9 cellular contexts compared by ENCODE assay signal in the genomic region with DNA sequence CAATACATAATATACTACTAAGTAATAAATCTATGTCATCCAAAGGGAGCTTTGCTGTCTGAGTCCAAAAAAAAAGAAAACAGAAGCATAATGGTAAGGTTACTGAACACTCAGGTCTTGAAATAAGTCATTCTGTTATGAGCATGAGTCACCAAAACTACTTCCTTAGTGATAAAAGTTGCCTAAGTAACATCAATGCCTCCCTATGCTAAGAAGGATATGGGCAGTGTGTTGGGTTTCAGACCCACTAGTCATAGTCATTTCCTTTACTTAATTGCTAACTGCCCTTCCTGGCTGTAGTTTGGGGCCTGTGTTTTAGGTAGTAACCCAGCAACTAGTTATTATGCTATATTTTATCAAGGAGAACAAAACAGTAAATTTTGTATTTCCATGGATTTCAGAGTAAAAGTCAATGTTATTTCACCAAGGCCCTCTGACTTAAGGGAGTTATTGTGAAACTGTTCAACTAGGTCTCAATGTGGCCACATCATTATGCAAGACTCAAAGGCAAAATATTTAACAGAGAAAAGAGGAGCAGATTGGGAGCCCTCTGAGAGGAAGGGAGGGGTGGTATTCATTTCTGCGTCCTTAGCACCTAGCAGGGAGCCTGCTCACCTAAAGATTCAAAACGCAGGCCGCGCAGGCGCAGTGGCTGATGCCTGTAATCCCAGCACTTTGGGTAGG. TPM values are rescaled to one million over a fixed set of nuclear protein-coding genes. Genes with fewer than 3 reads are reported as not detected.
DNase-seq lines count a peak whose midpoint lies in the region; ATAC-seq, FAIRE-seq and TF ChIP-seq lines count a peak whose summit lies in the region.
"Had no signal": no experiment of that assay in that cellular context is flagged by ENCODE, and none has a peak within 500 bp of the region (broad histone marks: within the 10 kb centered on the region; RNA-seq: fewer than 3 reads in every experiment).

No MANE protein-coding gene starts in this region.

- H3K27me3 Mint-ChIP-seq in activated CD4-positive, alpha-beta T cell treated with anti-CD3 and anti-CD28 coated beads for 36 hours = no peaks in the 10 kb centered on the region

- H3K4me3 ChIP-seq in NB4 (ENCODE audit: low read depth, low read length) (peak overlapping the region; percentile 30), K562 (no peak overlapping the region), HepG2 (replicated peaks in 1 of 3; ENCODE audit: insufficient read depth in 1 of 3, low read depth in 2 of 3, low read length in 3 of 3) (no peak overlapping the region), vagina (no peak overlapping the region)
- H3K4me3 ChIP-seq: BLaER1 had no signal

- H2AFZ ChIP-seq in K562 (ENCODE audit: low read depth, low read length) (peak overlapping the region; percentile 69), HepG2 (ENCODE audit: low read length) (no peak overlapping the region)

- peak; percentile 48 for DNase-seq in activated CD4-positive, alpha-beta T cell treated with anti-CD3 and anti-CD28 coated beads for 36 hours
- DNase-seq in activated CD4-positive, alpha-beta T cell treated with anti-CD3 and anti-CD28 coated beads, Interleukin-2, amount 50 U/mL, for 4 hours = no peak
- peak; percentile 92 for DNase-seq in NB4 (ENCODE audit: low read depth)
- DNase-seq in K562 (ENCODE audit: extremely low read depth in 1 of 4, low spot score in 3 of 4) = peak; percentile 32 to 87 (median 60)
- DNase-seq in HepG2 (ENCODE audit: low spot score) = peak; percentile 47
- DNase-seq in vagina (ENCODE audit: extremely low spot score in 2 of 2) = no peak
- no peak for DNase-seq in NCI-H2171 treated with DMSO at 0.1 percent for 48 hours (lab: John Stamatoyannopoulos, UW)

- H3K27me3 ChIP-seq in K562 (ENCODE audit: control insufficient read depth in 2 of 2, insufficient read depth in 2 of 2, low read length in 2 of 2) (no peaks in the 10 kb centered on the region), HepG2 (ENCODE audit: control insufficient read depth in 1 of 2, insufficient read depth in 2 of 2, low read length in 2 of 2) (no peaks in the 10 kb centered on the region), vagina (no peaks in the 10 kb centered on the region)
- H3K27me3 ChIP-seq: BLaER1 had no signal

- H4K20me1 ChIP-seq in K562 (replicated peaks; ENCODE audit: control insufficient read depth, insufficient read depth, low read length) = no peaks in the 10 kb centered on the region
- no peaks in the 10 kb centered on the region for H4K20me1 ChIP-seq in HepG2 (ENCODE audit: insufficient read depth, low read length)
- H4K20me1 ChIP-seq: BLaER1 had no signal

- H3K4me1 ChIP-seq in K562 (replicated peaks in 1 of 2; ENCODE audit: control insufficient read depth in 2 of 2, insufficient read depth in 2 of 2, low read length in 2 of 2) (peaks cover 5 to 44% of the 10 kb centered on the region in 2 experiments), HepG2 (ENCODE audit: insufficient read depth, low read length) (no peaks in the 10 kb centered on the region), vagina (peaks cover 29% of the 10 kb centered on the region)
- H3K4me1 ChIP-seq: BLaER1 had no signal

- TF ChIP-seq POLR2A in NB4 (IDR thresholded peaks at IDR 0.05; ENCODE audit: extremely low read depth, insufficient read length) (no peak), K562 (conservative IDR thresholded peaks at IDR 0.05) (peak; percentile 49; the same call in 1 of the 2 replicates), HepG2 (IDR thresholded peaks at IDR 0.05; ENCODE audit: insufficient read depth in 1 of 2, low read depth in 2 of 2, low read length in 2 of 2) (no peak), vagina (IDR thresholded peaks at IDR 0.05) (no peak)

- H3K36me3 ChIP-seq in K562 (ENCODE audit: control insufficient read depth, insufficient read depth, low read length) (no peaks in the 10 kb centered on the region), HepG2 (replicated peaks in 1 of 2; ENCODE audit: control insufficient read depth in 1 of 2, insufficient read depth in 2 of 2, low read length in 2 of 2) (no peaks in the 10 kb centered on the region), vagina (no peaks in the 10 kb centered on the region)
- H3K36me3 ChIP-seq: BLaER1 had no signal

- peaks cover 39% of the 10 kb centered on the region for H3K4me1 Mint-ChIP-seq in activated CD4-positive, alpha-beta T cell treated with anti-CD3 and anti-CD28 coated beads for 36 hours

- H3K36me3 Mint-ChIP-seq in activated CD4-positive, alpha-beta T cell treated with anti-CD3 and anti-CD28 coated beads for 36 hours (ENCODE audit: low read depth) = peaks cover 1% of the 10 kb centered on the region

- BruUV-seq in K562 (replicated peaks; lab: Mats Ljungman, UMichigan) (TSS peak; percentile 84), HepG2 (replicated peaks; lab: Mats Ljungman, UMichigan) (no TSS peak)

- peak; percentile 96 for ATAC-seq in activated CD4-positive, alpha-beta T cell treated with anti-CD3 and anti-CD28 coated beads for 36 hours
- ATAC-seq in HG02571 (IDR thresholded peaks at IDR 0.05; ENCODE audit: unreplicated experiment) = peak; percentile 99
- ATAC-seq in K562 = peak; percentile 89
- ATAC-seq in HepG2 = no peak

- no peak for TF ChIP-seq RAD21 in K562 (CRISPR knock-in tag; conservative IDR thresholded peaks at IDR 0.05 in 1 of 2, IDR thresholded peaks at IDR 0.05 in 1 of 2)
- TF ChIP-seq RAD21 in HepG2 (CRISPR knock-in tag; IDR thresholded peaks at IDR 0.05) = no peak

- in situ Hi-C loops in K562 (cut with MboI) (no loop called here), HepG2 (cut with HindIII; ENCODE audit: extremely low pct_ligation_motif_present, low pct_unique_long_range_greater_than_20kb) (no loop called here)

- peak overlapping the region; percentile 85 for H3K27ac Mint-ChIP-seq in activated CD4-positive, alpha-beta T cell treated with anti-CD3 and anti-CD28 coated beads for 36 hours

- H3K9me3 Mint-ChIP-seq in activated CD4-positive, alpha-beta T cell treated with anti-CD3 and anti-CD28 coated beads for 36 hours (ENCODE audit: low read depth) = no peaks in the 10 kb centered on the region

- CTCF ChIA-PET in activated CD4-positive, alpha-beta T cell treated with anti-CD3 and anti-CD28 coated beads for 36 hours (lab: Charles Lee) = interaction anchor here (0.7 to 2.0 kb wide), 6 partner anchors 10 to 374 kb away, joined by 3 to 18 read pairs (median 4); a partner anchor contains a TSS
- CTCF ChIA-PET in K562 (lab: Yijun Ruan, JAX; ENCODE audit: low intra/inter-chr PET ratio) (no interaction called here), HepG2 (lab: Yijun Ruan, JAX; ENCODE audit: low intra/inter-chr PET ratio, low total read pairs) (no interaction called here)

- H3K4me2 ChIP-seq in K562 (ENCODE audit: insufficient read depth, low read length) (peak overlapping the region; percentile 5), HepG2 (ENCODE audit: low read depth, low read length) (no peak overlapping the region)
- H3K4me2 ChIP-seq: BLaER1 had no signal

- 69% methylated on average over 5 of the region's 5 CpGs for WGBS in K562 (ENCODE audit: insufficient coverage, low coverage, missing lambda C conversion rate)
- 71% methylated on average over 5 of the region's 5 CpGs for WGBS in HepG2 (ENCODE audit: low lambda C conversion rate)

- FAIRE-seq in K562 (lab: Jason Lieb, UNC) (peak; percentile 79), HepG2 (lab: Jason Lieb, UNC) (no peak)

- H3K9me1 ChIP-seq in K562 (ENCODE audit: control insufficient read depth, insufficient read depth, low read length) = no peaks in the 10 kb centered on the region

- H3K9me3 ChIP-seq in K562 (replicated peaks; ENCODE audit: control insufficient read depth, insufficient read depth, low read depth, low read length) (no peaks in the 10 kb centered on the region), HepG2 (ENCODE audit: low read length) (no peaks in the 10 kb centered on the region), vagina (no peaks in the 10 kb centered on the region)
- H3K9me3 ChIP-seq: BLaER1 had no signal

- H3K79me2 ChIP-seq in K562 (ENCODE audit: control insufficient read depth, insufficient read depth, low read length) (0 out of 3 replicates have a peak, but pooled peaks cover 2% of the 10 kb centered on the region), HepG2 (ENCODE audit: insufficient read depth, low read length) (no peaks in the 10 kb centered on the region)

- H3K9ac ChIP-seq in K562 (ENCODE audit: insufficient read depth in 1 of 2, low read depth in 2 of 2, low read length in 2 of 2) (peak overlapping the region; percentile 50 to 60; a peak in 3 of 4 replicates), HepG2 (ENCODE audit: insufficient read depth, low read depth, low read length) (no peak overlapping the region)
- H3K9ac ChIP-seq: BLaER1 had no signal

- no peak overlapping the region for H3K4me3 Mint-ChIP-seq in activated CD4-positive, alpha-beta T cell treated with anti-CD3 and anti-CD28 coated beads for 36 hours

- intact Hi-C loops in activated CD4-positive, alpha-beta T cell treated with anti-CD3 and anti-CD28 coated beads for 36 hours (cut with DNase I, micrococcal nuclease) = loop anchor here (1.0 kb wide), 6 partner anchors 10 to 213 kb away; a partner anchor contains a TSS
- intact Hi-C loops in K562 (cut with micrococcal nuclease) = loop anchor here (1.0 kb wide), 1 partner anchor 12 kb away; a partner anchor contains a TSS
- intact Hi-C loops in HepG2 (cut with micrococcal nuclease; ENCODE audit: unreplicated experiment) = no loop called here
- intact Hi-C loops in vagina (cut with DNase I) = no loop called here

- H3K27ac ChIP-seq in K562 (ENCODE audit: extremely low read depth, low read depth, low read length) (peak overlapping the region; percentile 88), HepG2 (ENCODE audit: extremely low read length, insufficient read depth, low read length) (no peak overlapping the region), vagina (peak overlapping the region; percentile 80)
- H3K27ac ChIP-seq: BLaER1 had no signal

- TF ChIP-seq EP300 in K562 (IDR thresholded peaks at IDR 0.05; ENCODE audit: low read length) (peak; percentile 95), HepG2 (IDR thresholded peaks at IDR 0.05; ENCODE audit: low read depth in 2 of 2, low read length in 2 of 2) (no peak), HepG2 (CRISPR knock-in tag; IDR thresholded peaks at IDR 0.05; ENCODE audit: borderline replicate concordance) (no peak)

- TF ChIP-seq CTCF in NB4 (IDR thresholded peaks at IDR 0.05; ENCODE audit: low read depth, low read length) = no peak
- peak in 1 of 3 experiments; percentile 7; a peak in 1 of 6 replicates for TF ChIP-seq CTCF in K562 (IDR thresholded peaks at IDR 0.05 in 2 of 3, conservative IDR thresholded peaks at IDR 0.05 in 1 of 3; ENCODE audit: insufficient read depth in 2 of 3, low read depth in 1 of 3, low read length in 3 of 3)
- TF ChIP-seq CTCF in HepG2 (CRISPR knock-in tag; IDR thresholded peaks at IDR 0.05) = no peak
- no peak for TF ChIP-seq CTCF in vagina (IDR thresholded peaks at IDR 0.05)

- POLR2A ChIA-PET in activated CD4-positive, alpha-beta T cell treated with anti-CD3 and anti-CD28 coated beads for 36 hours (lab: Charles Lee) = interaction anchor here (1.0 to 1.2 kb wide), 3 partner anchors 11 to 399 kb away, joined by 3 to 4 read pairs (median 3); a partner anchor contains a TSS
- POLR2A ChIA-PET in K562 (lab: Yijun Ruan, JAX) = interaction anchor here (1.2 to 2.0 kb wide), 4 partner anchors 10 to 19 kb away, joined by 4 to 8 read pairs (median 5); a partner anchor contains a TSS
- POLR2A ChIA-PET in HepG2 (lab: Yijun Ruan, JAX) = no interaction called here

RNA-seq across cellular contexts. Expression of a gene that starts 11.7 kb away (rescaled TPM):
- 100 to 1,000 TPM; 334 to 396 TPM for total RNA-seq in activated CD4-positive, alpha-beta T cell treated with anti-CD3 and anti-CD28 coated beads for 36 hours
- 119 and 160 TPM in 2 replicates for total RNA-seq in K562 (2011; cell fraction: chromatin; rRNA removed; ENCODE audit: low replicate concordance)
- 119 and 169 TPM in 2 replicates for total RNA-seq in K562 (2011; cell fraction: nucleolus; rRNA removed)
- 116 and 178 TPM in 2 replicates for total RNA-seq in K562 (2011; cell fraction: nucleoplasm; rRNA removed)
- total RNA-seq in K562 (2014; rRNA removed) (604 and 655 TPM in 2 replicates), K562 (2014; rRNA removed; fragmentation: Illumina TruSeq; extraction: Trizol) (264 and 301 TPM in 2 replicates), K562 (2015; rRNA removed; fragmentation: Illumina TruSeq; extraction: Trizol) (441 and 490 TPM in 2 replicates), K562 (2021) (571 and 621 TPM in 2 replicates), HepG2 (2016; rRNA removed; fragmentation: Illumina TruSeq; extraction: Trizol) (not detected in 2 replicates), vagina (2,692 TPM)
- polyA plus RNA-seq in K562 (2011; rRNA removed) (300 and 518 TPM in 2 replicates), K562 (2014; fragmentation: Illumina TruSeq; extraction: Trizol) (458 and 481 TPM in 2 replicates), K562 (2014; fragmentation: Nextera tagmentation; extraction: Ambion mirVana) (100 to 1,000 TPM in 1 of 2 experiments, 10 to 100 TPM in 1; 86.0 to 123 TPM), K562 (2014; rRNA removed) (275 and 383 TPM in 2 replicates), HepG2 (2011; rRNA removed) (not detected in 2 replicates)
- 296 and 577 TPM in 2 replicates for polyA plus RNA-seq in K562 (2011; cell fraction: cytosol; rRNA removed)
- 267 and 332 TPM in 2 replicates for polyA plus RNA-seq in K562 (2011; cell fraction: nucleus; rRNA removed)
- polyA plus RNA-seq in K562 (2012) = 869 and 1,478 TPM in 2 replicates
- polyA minus RNA-seq in K562 (2011; rRNA and poly(A)+ RNA removed) = 448 and 611 TPM in 2 replicates
- 361 and 458 TPM in 2 replicates for polyA minus RNA-seq in K562 (2011; cell fraction: cytosol; rRNA and poly(A)+ RNA removed)
- polyA minus RNA-seq in K562 (2011; cell fraction: nucleus; rRNA and poly(A)+ RNA removed) = 168 and 199 TPM in 2 replicates
- total RNA-seq in HepG2 (2016; cell fraction: cytosol; rRNA removed; fragmentation: Illumina TruSeq; extraction: Trizol; ENCODE audit: low read depth) = not detected in 2 replicates
- not detected in 2 replicates for total RNA-seq in HepG2 (2016; cell fraction: insoluble cytoplasmic fraction; rRNA removed; fragmentation: Illumina TruSeq; extraction: Trizol)
- not detected in 2 replicates for total RNA-seq in HepG2 (2016; cell fraction: membrane; rRNA removed; fragmentation: Illumina TruSeq; extraction: Trizol)
- not detected in 2 replicates for total RNA-seq in HepG2 (2016; cell fraction: nucleus; rRNA removed; fragmentation: Illumina TruSeq; extraction: Trizol)
- 0.04 and 0.12 TPM in 2 replicates for polyA plus RNA-seq in HepG2 (2011; cell fraction: cytosol; rRNA removed)
- 0.14 and 0.16 TPM in 2 replicates for polyA plus RNA-seq in HepG2 (2011; cell fraction: nucleus; rRNA removed)
- not detected in 2 replicates for polyA plus RNA-seq in HepG2 (2012)
- not detected in 2 replicates for polyA plus RNA-seq in HepG2 (2016; cell fraction: cytosol; fragmentation: Illumina TruSeq; extraction: Trizol; ENCODE audit: low read depth)
- polyA plus RNA-seq in HepG2 (2016; cell fraction: insoluble cytoplasmic fraction; fragmentation: Illumina TruSeq; extraction: Trizol; ENCODE audit: low read depth) = not detected in 2 replicates
- polyA plus RNA-seq in HepG2 (2016; cell fraction: membrane; fragmentation: Illumina TruSeq; extraction: Trizol; ENCODE audit: low read depth) = not detected in 2 replicates
- not detected in 2 replicates for polyA plus RNA-seq in HepG2 (2016; cell fraction: nucleus; fragmentation: Illumina TruSeq; extraction: Trizol; ENCODE audit: insufficient read depth, low read depth)
- polyA minus RNA-seq in HepG2 (2011; rRNA and poly(A)+ RNA removed; ENCODE audit: low replicate concordance) = 0.76 and 313 TPM in 2 replicates
- polyA minus RNA-seq in HepG2 (2011; cell fraction: cytosol; rRNA and poly(A)+ RNA removed) = 3.5 and 6.8 TPM in 2 replicates
- polyA minus RNA-seq in HepG2 (2011; cell fraction: nucleus; rRNA and poly(A)+ RNA removed) = 0.87 and 3.2 TPM in 2 replicates

RNA-seq across cellular contexts. Expression of a gene that starts 14.9 kb away (rescaled TPM):
- total RNA-seq in activated CD4-positive, alpha-beta T cell treated with anti-CD3 and anti-CD28 coated beads for 36 hours = 10 to 100 TPM in 1 of 2 experiments, 1 to 10 TPM in 1; 6.6 to 11.6 TPM
- 5.7 and 18.9 TPM in 2 replicates for total RNA-seq in K562 (2011; cell fraction: chromatin; rRNA removed; ENCODE audit: low replicate concordance)
- 2.3 and 4.5 TPM in 2 replicates for total RNA-seq in K562 (2011; cell fraction: nucleolus; rRNA removed)
- total RNA-seq in K562 (2011; cell fraction: nucleoplasm; rRNA removed) = 10.6 and 14.4 TPM in 2 replicates
- total RNA-seq in K562 (2014; rRNA removed) (5.6 and 6.9 TPM in 2 replicates), K562 (2014; rRNA removed; fragmentation: Illumina TruSeq; extraction: Trizol) (10.5 and 10.7 TPM in 2 replicates), K562 (2015; rRNA removed; fragmentation: Illumina TruSeq; extraction: Trizol) (5.6 and 7.0 TPM in 2 replicates), K562 (2021) (9.1 and 10.2 TPM in 2 replicates), HepG2 (2016; rRNA removed; fragmentation: Illumina TruSeq; extraction: Trizol) (3.0 and 6.1 TPM in 2 replicates), vagina (6.1 TPM)
- polyA plus RNA-seq in K562 (2011; rRNA removed) (6.9 and 12.6 TPM in 2 replicates), K562 (2014; fragmentation: Illumina TruSeq; extraction: Trizol) (6.5 and 9.6 TPM in 2 replicates), K562 (2014; fragmentation: Nextera tagmentation; extraction: Ambion mirVana) (1 to 10 TPM; 8.7 to 9.3 TPM), K562 (2014; rRNA removed) (5.4 and 6.2 TPM in 2 replicates), HepG2 (2011; rRNA removed) (1.3 and 2.0 TPM in 2 replicates)
- 1.8 and 2.4 TPM in 2 replicates for polyA plus RNA-seq in K562 (2011; cell fraction: cytosol; rRNA removed)
- polyA plus RNA-seq in K562 (2011; cell fraction: nucleus; rRNA removed) = 5.4 and 6.7 TPM in 2 replicates
- polyA plus RNA-seq in K562 (2012) = 4.1 and 6.4 TPM in 2 replicates
- polyA minus RNA-seq in K562 (2011; rRNA and poly(A)+ RNA removed) = 10.9 and 12.3 TPM in 2 replicates
- polyA minus RNA-seq in K562 (2011; cell fraction: cytosol; rRNA and poly(A)+ RNA removed) = 4.1 and 7.2 TPM in 2 replicates
- 7.5 and 12.0 TPM in 2 replicates for polyA minus RNA-seq in K562 (2011; cell fraction: nucleus; rRNA and poly(A)+ RNA removed)
- 4.0 and 4.8 TPM in 2 replicates for total RNA-seq in HepG2 (2016; cell fraction: cytosol; rRNA removed; fragmentation: Illumina TruSeq; extraction: Trizol; ENCODE audit: low read depth)
- 2.6 and 3.6 TPM in 2 replicates for total RNA-seq in HepG2 (2016; cell fraction: insoluble cytoplasmic fraction; rRNA removed; fragmentation: Illumina TruSeq; extraction: Trizol)
- 1.7 and 2.1 TPM in 2 replicates for total RNA-seq in HepG2 (2016; cell fraction: membrane; rRNA removed; fragmentation: Illumina TruSeq; extraction: Trizol)
- 3.6 and 5.3 TPM in 2 replicates for total RNA-seq in HepG2 (2016; cell fraction: nucleus; rRNA removed; fragmentation: Illumina TruSeq; extraction: Trizol)
- 0.54 and 6.3 TPM in 2 replicates for polyA plus RNA-seq in HepG2 (2011; cell fraction: cytosol; rRNA removed)
- 1.00 and 1.2 TPM in 2 replicates for polyA plus RNA-seq in HepG2 (2011; cell fraction: nucleus; rRNA removed)
- polyA plus RNA-seq in HepG2 (2012) = 0.95 and 1.5 TPM in 2 replicates
- 0.96 and 1.3 TPM in 2 replicates for polyA plus RNA-seq in HepG2 (2016; cell fraction: cytosol; fragmentation: Illumina TruSeq; extraction: Trizol; ENCODE audit: low read depth)
- polyA plus RNA-seq in HepG2 (2016; cell fraction: insoluble cytoplasmic fraction; fragmentation: Illumina TruSeq; extraction: Trizol; ENCODE audit: low read depth) = 5.6 and 6.4 TPM in 2 replicates
- polyA plus RNA-seq in HepG2 (2016; cell fraction: membrane; fragmentation: Illumina TruSeq; extraction: Trizol; ENCODE audit: low read depth) = 0.78 and 1.4 TPM in 2 replicates
- polyA plus RNA-seq in HepG2 (2016; cell fraction: nucleus; fragmentation: Illumina TruSeq; extraction: Trizol; ENCODE audit: insufficient read depth, low read depth) = 3.1 and 4.0 TPM in 2 replicates
- polyA minus RNA-seq in HepG2 (2011; rRNA and poly(A)+ RNA removed; ENCODE audit: low replicate concordance) = 1.6 and 2.9 TPM in 2 replicates
- polyA minus RNA-seq in HepG2 (2011; cell fraction: cytosol; rRNA and poly(A)+ RNA removed) = 1.6 and 2.6 TPM in 2 replicates
- 8.4 and 10.6 TPM in 2 replicates for polyA minus RNA-seq in HepG2 (2011; cell fraction: nucleus; rRNA and poly(A)+ RNA removed)

Comparison
In these comparisons a context has a peak if more than half of its experiments do, and no peak if none do; other contexts are left out.
1. DNase-seq: peak in activated CD4-positive, alpha-beta T cell treated with anti-CD3 and anti-CD28 coated beads for 36 hours (single experiment), NB4 (single experiment), K562 (4 of 4) and HepG2 (single experiment); none in activated CD4-positive, alpha-beta T cell treated with anti-CD3 and anti-CD28 coated beads, Interleukin-2, amount 50 U/mL, for 4 hours (0 of 2), vagina (0 of 2) and NCI-H2171 treated with DMSO at 0.1 percent for 48 hours (single experiment).
2. RNA of a gene that starts 11.7 kb away (total RNA-seq): 2,692 TPM in vagina (single experiment), 116 to 655 TPM in K562 and 334 to 396 TPM in activated CD4-positive, alpha-beta T cell treated with anti-CD3 and anti-CD28 coated beads for 36 hours; not detected in HepG2; every median in the first group is over 100 times any median in the second.
3. intact Hi-C loops: an anchor here in activated CD4-positive, alpha-beta T cell treated with anti-CD3 and anti-CD28 coated beads for 36 hours (1.0 kb wide) and K562 (1.0 kb wide); none called in HepG2 and vagina.